Comparison of ENCODE assay signal across 18 cellular contexts in genomic region chr11:106983251-106983650, GRCh38. TPM values are rescaled to one million over a fixed set of nuclear protein-coding genes. Genes with fewer than 3 reads are reported as not detected.
DNase-seq lines count a peak whose midpoint lies in the region; ATAC-seq and TF ChIP-seq lines count a peak whose summit lies in the region.
"Had no signal": no experiment of that assay in that cellular context is flagged by ENCODE, and none has a peak within 500 bp of the region (broad histone marks: within the 10 kb centered on the region; RNA-seq: fewer than 3 reads in every experiment).

No MANE protein-coding gene starts in this region.

- POLR2A ChIA-PET in WTC11 (lab: Charles Lee) = no interaction called here

- H3K36me3 Mint-ChIP-seq in WTC11 (no peaks in the 10 kb centered on the region), glutamatergic neuron (ENCODE audit: unreplicated experiment) (no peaks in the 10 kb centered on the region)

- peaks cover 16% of the 10 kb centered on the region for H3K4me1 Mint-ChIP-seq in WTC11
- H3K4me1 Mint-ChIP-seq in glutamatergic neuron (ENCODE audit: low read depth, unreplicated experiment) = peaks cover 43% of the 10 kb centered on the region

- no peaks in the 10 kb centered on the region for H3K36me3 ChIP-seq in left ventricle myocardium inferior
- H3K36me3 ChIP-seq: BE2C had no signal

- H3K9me3 ChIP-seq in left ventricle myocardium inferior (replicated peaks) = no peaks in the 10 kb centered on the region
- H3K9me3 ChIP-seq: A549, BE2C had no signal

- intact Hi-C loops in left ventricle myocardium inferior (cut with micrococcal nuclease) = no loop called here
- intact Hi-C loops in Right ventricle myocardium superior (cut with DNase I) = no loop called here

- no peak overlapping the region for H3K4me3 Mint-ChIP-seq in WTC11
- H3K4me3 Mint-ChIP-seq in glutamatergic neuron (ENCODE audit: unreplicated experiment) = no peak overlapping the region

- H3K4me3 ChIP-seq in left ventricle myocardium inferior = no peak overlapping the region
- H3K4me3 ChIP-seq: A549, SK-N-MC had no signal

- no peak overlapping the region for H3K27ac Mint-ChIP-seq in WTC11
- H3K27ac Mint-ChIP-seq in glutamatergic neuron (ENCODE audit: unreplicated experiment) = peak overlapping the region; percentile 19

- no peak for ATAC-seq in Right ventricle myocardium superior (ENCODE audit: poor library complexity)
- peak; percentile 47; the same call in 1 of the 2 replicates for ATAC-seq in WTC11
- no peak for ATAC-seq in esophagus mucosa
- ATAC-seq: A549 had no signal

- H3K9me3 Mint-ChIP-seq in WTC11 = no peaks in the 10 kb centered on the region
- H3K9me3 Mint-ChIP-seq in glutamatergic neuron (ENCODE audit: unreplicated experiment) = no peaks in the 10 kb centered on the region

- H3K27ac ChIP-seq in left ventricle myocardium inferior (replicated peaks) (peak overlapping the region; percentile 35), temporal lobe (ENCODE audit: low read depth, low read length) (peak overlapping the region; percentile 50)
- H3K27ac ChIP-seq: A549, SK-N-MC had no signal

- TF ChIP-seq CTCF in left ventricle myocardium inferior (IDR thresholded peaks at IDR 0.05; ENCODE audit: borderline replicate concordance) (no peak), WTC11 (IDR thresholded peaks at IDR 0.05) (no peak), glutamatergic neuron (IDR thresholded peaks at IDR 0.05; ENCODE audit: partially characterized antibody, unreplicated experiment) (no peak)

- peaks cover 8% of the 10 kb centered on the region for H3K4me1 ChIP-seq in left ventricle myocardium inferior
- H3K4me1 ChIP-seq: A549, BE2C had no signal

- no peaks in the 10 kb centered on the region for H3K27me3 ChIP-seq in left ventricle myocardium inferior (ENCODE audit: low read depth)
- H3K27me3 ChIP-seq: BE2C had no signal

- CTCF ChIA-PET in WTC11 (lab: Charles Lee) = no interaction called here

- H3K27me3 Mint-ChIP-seq in WTC11 (ENCODE audit: low read depth) = no peaks in the 10 kb centered on the region
- H3K27me3 Mint-ChIP-seq in glutamatergic neuron (ENCODE audit: unreplicated experiment) = peaks cover 2% of the 10 kb centered on the region

- DNase-seq in left ventricle myocardium inferior (peak; percentile 13), Right ventricle myocardium superior (no peak), WTC11 (ENCODE audit: low spot score) (no peak), glutamatergic neuron (no peak), NCI-H82 (lab: John Stamatoyannopoulos, UW) (no peak), superior temporal gyrus (ENCODE audit: extremely low spot score) (no peak)
- DNase-seq: BE2C, DMS53, GDM1, Kasumi-1, NCI-H1694 treated with DMSO at 0.1 percent for 48 hours, NCI-H2081 treated with DMSO at 0.1 percent for 48 hours, NCI-H748 treated with DMSO at 0.1 percent for 48 hours, SHP77 had no signal

TF ChIP-seq in WTC11, 78 proteins besides CTCF, POLR2A, EP300 and RAD21:
- no peak for TF ChIP-seq ZSCAN18 (CRISPR knock-in tag; IDR thresholded peaks at IDR 0.05)
- no peak for TF ChIP-seq MYBL2 (CRISPR knock-in tag; IDR thresholded peaks at IDR 0.05)
- TF ChIP-seq NFYB (CRISPR knock-in tag; conservative IDR thresholded peaks at IDR 0.05; ENCODE audit: low read depth) = no peak
- no peak for TF ChIP-seq HMGXB4 (CRISPR knock-in tag; IDR thresholded peaks at IDR 0.05)
- no peak for TF ChIP-seq ZNF416 (CRISPR knock-in tag; IDR thresholded peaks at IDR 0.05)
- no peak for TF ChIP-seq RELA (CRISPR knock-in tag; IDR thresholded peaks at IDR 0.05; ENCODE audit: borderline replicate concordance)
- TF ChIP-seq ZNF263 (CRISPR knock-in tag; IDR thresholded peaks at IDR 0.05; ENCODE audit: low read depth) = no peak
- TF ChIP-seq ARID4B (CRISPR knock-in tag; IDR thresholded peaks at IDR 0.05; ENCODE audit: borderline replicate concordance) = no peak

RNA-seq across cellular contexts. Expression of gene GUCY1A2, which starts 35.0 kb away (rescaled TPM):
- total RNA-seq in left ventricle myocardium inferior (10.2 TPM), Right ventricle myocardium superior (10.6 TPM), WTC11 (2021) (0.71 to 0.90 TPM (median 0.76 TPM) in 3 replicates), glutamatergic neuron (ENCODE audit: unreplicated experiment) (20.3 TPM), temporal lobe (109 TPM), esophagus mucosa (0.84 TPM)
